Comparison of ENCODE assay signal across 8 cellular contexts in the genomic region with DNA sequence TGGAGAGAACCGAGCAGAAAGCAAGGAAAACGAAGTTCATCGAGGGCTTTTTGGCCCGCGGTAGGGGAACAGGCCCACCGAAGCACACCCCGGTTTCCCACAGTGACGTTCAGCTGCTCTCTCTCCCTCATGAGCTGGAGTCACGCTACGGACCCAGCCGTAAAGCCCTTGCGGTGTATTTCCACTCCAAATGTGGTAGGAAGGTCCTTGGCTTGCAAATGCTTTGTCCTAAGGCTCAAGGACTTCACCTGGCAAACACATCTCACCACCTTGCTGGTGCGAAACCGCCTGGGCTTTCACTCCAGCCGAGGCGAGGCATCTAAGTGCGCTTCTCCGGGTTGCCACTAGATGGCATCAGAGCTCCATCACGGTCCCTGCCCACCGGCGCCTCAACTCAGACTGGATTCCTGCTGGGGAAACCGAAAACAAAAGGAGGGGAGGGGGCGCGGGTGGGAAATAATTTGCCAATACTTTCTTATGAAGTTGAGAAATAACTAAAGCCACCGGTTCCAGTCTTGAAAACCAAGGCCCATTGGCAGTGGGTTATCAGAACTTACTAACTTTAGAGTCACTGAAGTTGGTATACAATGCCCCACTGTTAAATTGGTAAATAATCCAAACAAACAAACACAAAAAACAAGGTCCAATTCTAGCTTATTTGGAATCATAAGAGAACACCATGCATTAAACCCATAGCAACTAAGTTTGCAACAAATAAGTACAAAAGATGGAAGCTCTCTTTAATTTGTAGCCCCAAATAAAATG. TPM values are rescaled to one million over a fixed set of nuclear protein-coding genes. Genes with fewer than 3 reads are reported as not detected.
DNase-seq lines count a peak whose midpoint lies in the region; ATAC-seq and TF ChIP-seq lines count a peak whose summit lies in the region.

No MANE protein-coding gene starts in this region.

- peak overlapping the region; percentile 38 for H3K4me3 ChIP-seq in choroid plexus epithelial cell (ENCODE audit: low read depth, low read length)

- peak; percentile 90 for DNase-seq in NCI-H2029 (lab: John Stamatoyannopoulos, UW)
- DNase-seq in activated CD4-positive, alpha-beta T cell treated with anti-CD3 and anti-CD28 coated beads for 4 hours = peak; percentile 60 to 67
- DNase-seq in choroid plexus epithelial cell (ENCODE audit: low read depth) = peak; percentile 65
- peak; percentile 56 to 73 for DNase-seq in lung microvascular endothelial cell (ENCODE audit: low read depth in 2 of 2)
- DNase-seq in stimulated activated CD8-positive, alpha-beta memory T cell treated with anti-CD3 and anti-CD28 coated beads, Interleukin-12 subunit alpha, Interleukin-12 subunit beta, amount 100 ng/mL, for 1 hour (ENCODE audit: low read depth) = peak; percentile 45

- H3K27ac ChIP-seq in C4-2B = no peak overlapping the region

- peak; percentile 58 for ATAC-seq in GM21381 (IDR thresholded peaks at IDR 0.05; ENCODE audit: unreplicated experiment)
- ATAC-seq in HG03342 (IDR thresholded peaks at IDR 0.05; ENCODE audit: unreplicated experiment) = no peak

- TF ChIP-seq CTCF in C4-2B (conservative IDR thresholded peaks at IDR 0.05) = peak; percentile 97
- TF ChIP-seq CTCF in choroid plexus epithelial cell (conservative IDR thresholded peaks at IDR 0.05; ENCODE audit: low read depth, low read length) = peak; percentile 92

RNA-seq across cellular contexts. Expression of gene FOXC1, which starts 13.4 kb away (rescaled TPM):
- total RNA-seq in lung microvascular endothelial cell = 3.1 and 5.8 TPM in 2 replicates
